8 cellular contexts compared by ENCODE assay signal in the genomic region with DNA sequence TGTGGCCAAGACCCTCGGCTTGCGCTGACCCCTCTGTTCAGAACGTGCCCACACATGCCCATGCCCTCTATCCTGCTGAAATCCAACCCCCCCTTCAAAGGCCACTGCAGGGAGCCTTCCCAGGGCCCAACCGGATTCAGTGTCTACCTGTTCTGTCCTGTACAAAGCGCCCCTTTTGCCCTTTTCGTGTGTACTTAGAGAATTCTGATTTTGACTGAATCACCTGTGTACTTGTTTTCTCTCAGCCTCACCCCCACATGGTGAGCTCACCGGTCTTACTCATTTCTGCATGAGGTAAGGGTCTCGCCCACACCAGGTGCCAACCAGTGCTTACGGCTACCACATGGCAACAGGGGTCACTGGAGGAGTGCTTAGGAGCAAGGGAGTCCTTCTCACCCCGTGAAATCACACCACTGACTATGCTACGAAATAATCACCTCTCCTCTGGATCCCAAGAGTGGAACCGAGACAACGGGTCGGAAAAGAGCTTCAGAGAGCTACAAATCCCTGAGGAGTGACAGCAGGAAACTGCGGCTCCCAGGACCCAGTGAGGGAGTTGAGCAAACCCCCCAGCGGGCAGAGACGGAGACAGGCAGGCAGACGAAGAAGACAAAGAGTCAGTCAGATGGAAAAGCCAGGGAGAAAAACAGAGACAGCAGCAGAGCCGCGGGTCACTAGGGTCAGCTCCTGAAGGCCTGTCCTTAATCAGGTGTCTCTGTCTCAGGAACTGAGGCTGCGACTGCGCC. TPM values are rescaled to one million over a fixed set of nuclear protein-coding genes. Genes with fewer than 3 reads are reported as not detected.
A peak's percentile ranks its signal among the peaks of the same experiment; 100 is the strongest.
DNase-seq lines count a peak whose midpoint lies in the region; ATAC-seq lines count a peak whose summit lies in the region.

No MANE protein-coding gene starts in this region.

- peaks cover 42% of the 10 kb centered on the region for H3K4me1 Mint-ChIP-seq in activated T-helper 2 cell treated with anti-CD3 and anti-CD28 coated beads, Interferon-gamma antibody, Interleukin-2, Interleukin-4, amounts not matched to agents 10 μg/mL and 5 μg/mL and 100 μg/mL, durations not matched to agents 14 hours and 24 hours and 36 hours (ENCODE audit: low read depth)
- H3K4me1 Mint-ChIP-seq in stimulated activated naive CD8-positive, alpha-beta T cell treated with anti-CD3 and anti-CD28 coated beads, Interleukin-15, Interleukin-2, amounts not matched to agents 100 ng/mL and 50 ng/mL, for 24 hours (ENCODE audit: low read depth): peaks cover 69% of the 10 kb centered on the region

- ATAC-seq in GM18519 (IDR thresholded peaks at IDR 0.05; ENCODE audit: low FRiP score, unreplicated experiment): no peak

- H3K27me3 Mint-ChIP-seq in activated T-helper 2 cell treated with anti-CD3 and anti-CD28 coated beads, Interferon-gamma antibody, Interleukin-2, Interleukin-4, amounts not matched to agents 10 μg/mL and 5 μg/mL and 100 μg/mL, durations not matched to agents 14 hours and 24 hours and 36 hours (ENCODE audit: low read depth): no peaks in the 10 kb centered on the region
- H3K27me3 Mint-ChIP-seq in stimulated activated naive CD8-positive, alpha-beta T cell treated with anti-CD3 and anti-CD28 coated beads, Interleukin-15, Interleukin-2, amounts not matched to agents 100 ng/mL and 50 ng/mL, for 24 hours: peaks cover 7% of the 10 kb centered on the region

- H3K9me3 ChIP-seq in HUES64 (ENCODE audit: insufficient read depth, low read depth, low read length): no peaks in the 10 kb centered on the region

- no peak for DNase-seq in activated T-helper 2 cell treated with anti-CD3 and anti-CD28 coated beads, Interferon-gamma antibody, Interleukin-2, Interleukin-4, amounts not matched to agents 10 μg/mL and 5 μg/mL and 100 μg/mL, durations not matched to agents 14 hours and 24 hours and 36 hours (ENCODE audit: low spot score)
- no peak for DNase-seq in GDM1 (lab: John Stamatoyannopoulos, UW)
- DNase-seq in DMS79 treated with DMSO at 0.1 percent for 48 hours (lab: John Stamatoyannopoulos, UW): no peak

- WGBS in HUES64: 66% methylated on average over 22 of the region's 22 CpGs

- H3K4me3 ChIP-seq in ACC112 (ENCODE audit: low read depth, low read length): no peak overlapping the region
- peak overlapping the region; percentile 15 for H3K4me3 ChIP-seq in HUES64 (ENCODE audit: low read length)

- H3K9ac ChIP-seq in HUES64 (ENCODE audit: low read depth, low read length): peak overlapping the region; percentile 9; the same call in 1 of the 2 replicates

- H3K4me1 ChIP-seq in ACC112 (ENCODE audit: control insufficient read depth, insufficient read depth, low read length, unreplicated experiment): peaks cover 61% of the 10 kb centered on the region
- H3K4me1 ChIP-seq in HUES64 (ENCODE audit: insufficient read depth, low read length): peaks cover 31% of the 10 kb centered on the region

- intact Hi-C loops in activated T-helper 2 cell treated with anti-CD3 and anti-CD28 coated beads, Interferon-gamma antibody, Interleukin-2, Interleukin-4, amounts not matched to agents 10 μg/mL and 5 μg/mL and 100 μg/mL, durations not matched to agents 14 hours and 24 hours and 36 hours (cut with micrococcal nuclease): loop anchor here (1.0 to 2.0 kb wide), 3 partner anchors 34 to 103 kb away; partner anchors contain the start of gene ILF2

- H3K79me2 ChIP-seq in ACC112 (ENCODE audit: control insufficient read depth, insufficient read depth, low read length, unreplicated experiment): peaks cover 3% of the 10 kb centered on the region

- no peak overlapping the region for H3K4me3 Mint-ChIP-seq in activated T-helper 2 cell treated with anti-CD3 and anti-CD28 coated beads, Interferon-gamma antibody, Interleukin-2, Interleukin-4, amounts not matched to agents 10 μg/mL and 5 μg/mL and 100 μg/mL, durations not matched to agents 14 hours and 24 hours and 36 hours (ENCODE audit: low read depth)
- peak overlapping the region; percentile 42 for H3K4me3 Mint-ChIP-seq in stimulated activated naive CD8-positive, alpha-beta T cell treated with anti-CD3 and anti-CD28 coated beads, Interleukin-15, Interleukin-2, amounts not matched to agents 100 ng/mL and 50 ng/mL, for 24 hours

- no peaks in the 10 kb centered on the region for H3K36me3 Mint-ChIP-seq in activated T-helper 2 cell treated with anti-CD3 and anti-CD28 coated beads, Interferon-gamma antibody, Interleukin-2, Interleukin-4, amounts not matched to agents 10 μg/mL and 5 μg/mL and 100 μg/mL, durations not matched to agents 14 hours and 24 hours and 36 hours (ENCODE audit: low read depth)
- H3K36me3 Mint-ChIP-seq in stimulated activated naive CD8-positive, alpha-beta T cell treated with anti-CD3 and anti-CD28 coated beads, Interleukin-15, Interleukin-2, amounts not matched to agents 100 ng/mL and 50 ng/mL, for 24 hours (ENCODE audit: low read depth): no peaks in the 10 kb centered on the region

- H3K27ac ChIP-seq in ACC112 (ENCODE audit: low read depth, low read length): peak overlapping the region; percentile 100
- H3K27ac ChIP-seq in HUES64 (ENCODE audit: low read depth, low read length): peak overlapping the region; percentile 0; the same call in 1 of the 2 replicates
- peak overlapping the region; percentile 8 for H3K27ac ChIP-seq in layer of hippocampus (ENCODE audit: low read depth, low read length)

- no peaks in the 10 kb centered on the region for H3K36me3 ChIP-seq in ACC112 (ENCODE audit: insufficient read depth, low read length)
- H3K36me3 ChIP-seq in HUES64 (ENCODE audit: insufficient read depth, low read length): no peaks in the 10 kb centered on the region

- H2AFZ ChIP-seq in ACC112 (ENCODE audit: low read length, unreplicated experiment): peak overlapping the region; percentile 27

- H3K9me3 Mint-ChIP-seq in activated T-helper 2 cell treated with anti-CD3 and anti-CD28 coated beads, Interferon-gamma antibody, Interleukin-2, Interleukin-4, amounts not matched to agents 10 μg/mL and 5 μg/mL and 100 μg/mL, durations not matched to agents 14 hours and 24 hours and 36 hours: no peaks in the 10 kb centered on the region
- H3K9me3 Mint-ChIP-seq in stimulated activated naive CD8-positive, alpha-beta T cell treated with anti-CD3 and anti-CD28 coated beads, Interleukin-15, Interleukin-2, amounts not matched to agents 100 ng/mL and 50 ng/mL, for 24 hours: no peaks in the 10 kb centered on the region

- H3K27me3 ChIP-seq in ACC112 (ENCODE audit: insufficient read depth, low read length): no peaks in the 10 kb centered on the region
- H3K27me3 ChIP-seq in HUES64 (ENCODE audit: insufficient read depth, low read length): no peaks in the 10 kb centered on the region
- no peaks in the 10 kb centered on the region for H3K27me3 ChIP-seq in layer of hippocampus (ENCODE audit: control insufficient read depth, insufficient read depth, low read length)

- H3K27ac Mint-ChIP-seq in activated T-helper 2 cell treated with anti-CD3 and anti-CD28 coated beads, Interferon-gamma antibody, Interleukin-2, Interleukin-4, amounts not matched to agents 10 μg/mL and 5 μg/mL and 100 μg/mL, durations not matched to agents 14 hours and 24 hours and 36 hours: peak overlapping the region; percentile 67
- H3K27ac Mint-ChIP-seq in stimulated activated naive CD8-positive, alpha-beta T cell treated with anti-CD3 and anti-CD28 coated beads, Interleukin-15, Interleukin-2, amounts not matched to agents 100 ng/mL and 50 ng/mL, for 24 hours: peak overlapping the region; percentile 81

RNA-seq across cellular contexts. Expression of gene S100A2, which starts 2.1 kb away (rescaled TPM):
- polyA plus RNA-seq in HUES64 (2013, experiment 1 of 2): not detected
- polyA plus RNA-seq in HUES64 (2013, experiment 2 of 2): not detected
- total RNA-seq in activated T-helper 2 cell treated with anti-CD3 and anti-CD28 coated beads, Interferon-gamma antibody, Interleukin-2, Interleukin-4, amounts not matched to agents 10 μg/mL and 5 μg/mL and 100 μg/mL, durations not matched to agents 14 hours and 24 hours and 36 hours: 0.44 and 0.75 TPM in 2 replicates

RNA-seq across cellular contexts. Expression of gene S100A3, which starts 18.7 kb away (rescaled TPM):
- not detected for polyA plus RNA-seq in HUES64 (2013, experiment 1 of 2)
- 0.57 TPM for polyA plus RNA-seq in HUES64 (2013, experiment 2 of 2)
- not detected in 2 replicates for total RNA-seq in activated T-helper 2 cell treated with anti-CD3 and anti-CD28 coated beads, Interferon-gamma antibody, Interleukin-2, Interleukin-4, amounts not matched to agents 10 μg/mL and 5 μg/mL and 100 μg/mL, durations not matched to agents 14 hours and 24 hours and 36 hours

RNA-seq across cellular contexts. Expression of gene S100A4, which starts 22.2 kb away (rescaled TPM):
- 24.9 TPM for polyA plus RNA-seq in HUES64 (2013, experiment 1 of 2)
- 36.8 TPM for polyA plus RNA-seq in HUES64 (2013, experiment 2 of 2)
- 175 and 181 TPM in 2 replicates for total RNA-seq in activated T-helper 2 cell treated with anti-CD3 and anti-CD28 coated beads, Interferon-gamma antibody, Interleukin-2, Interleukin-4, amounts not matched to agents 10 μg/mL and 5 μg/mL and 100 μg/mL, durations not matched to agents 14 hours and 24 hours and 36 hours

RNA-seq across cellular contexts. Expression of gene S100A5, which starts 27.1 kb away (rescaled TPM):
- polyA plus RNA-seq in HUES64 (2013, experiment 1 of 2): not detected
- not detected for polyA plus RNA-seq in HUES64 (2013, experiment 2 of 2)
- total RNA-seq in activated T-helper 2 cell treated with anti-CD3 and anti-CD28 coated beads, Interferon-gamma antibody, Interleukin-2, Interleukin-4, amounts not matched to agents 10 μg/mL and 5 μg/mL and 100 μg/mL, durations not matched to agents 14 hours and 24 hours and 36 hours: 1.8 and 2.4 TPM in 2 replicates

RNA-seq across cellular contexts. Expression of gene S100A6, which starts 32.0 kb away (rescaled TPM):
- polyA plus RNA-seq in HUES64 (2013, experiment 1 of 2): 14.3 TPM
- polyA plus RNA-seq in HUES64 (2013, experiment 2 of 2): 23.3 TPM
- 209 and 229 TPM in 2 replicates for total RNA-seq in activated T-helper 2 cell treated with anti-CD3 and anti-CD28 coated beads, Interferon-gamma antibody, Interleukin-2, Interleukin-4, amounts not matched to agents 10 μg/mL and 5 μg/mL and 100 μg/mL, durations not matched to agents 14 hours and 24 hours and 36 hours

Comparison
In these comparisons a context has a peak if more than half of its experiments do, and no peak if none do; other contexts are left out.
1. H3K27ac ChIP-seq: peak in every context shown above with its lines; median percentile 100 in ACC112; 8 in layer of hippocampus; 0 in HUES64.